In the genomic region with DNA sequence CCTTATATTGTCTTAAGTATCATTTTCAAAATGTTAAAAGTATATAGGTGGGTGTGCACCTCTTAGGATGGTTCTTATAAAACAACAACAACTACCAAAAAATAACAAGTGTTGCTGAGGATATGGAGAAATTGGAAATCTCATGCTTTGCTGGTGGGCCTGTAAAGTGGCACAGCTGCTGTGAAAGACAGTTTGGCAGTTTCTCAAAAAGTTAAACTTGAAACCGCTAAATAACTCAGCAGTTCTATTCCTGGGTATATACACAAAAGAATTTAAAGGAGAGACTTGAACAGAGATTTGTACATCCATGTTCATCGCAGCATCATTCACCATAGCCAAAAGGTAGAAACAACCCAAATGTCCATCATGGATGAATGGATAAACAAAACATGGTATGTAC, we compare ENCODE assay signal across 24 cellular contexts.
"Had no signal": no experiment of that assay in that cellular context is flagged by ENCODE, and none has a peak within 500 bp of the region (broad histone marks: within the 10 kb centered on the region; RNA-seq: fewer than 3 reads in every experiment).

No MANE protein-coding gene starts in this region.

- H3K36me3 Mint-ChIP-seq: memory B cell; natural killer cell treated with Interleukin-12 subunit alpha and Interleukin-12 subunit beta and Interleukin-15 and Interleukin-18, amount 100 ng/mL, for 72 hours had no signal

- DNase-seq: heart right ventricle; islet precursor cell; left ventricle myocardium inferior; naive thymus-derived CD4-positive, alpha-beta T cell; ovary; right lobe of liver; stimulated activated CD4-positive, alpha-beta T cell treated with anti-CD3 and anti-CD28 coated beads, Interleukin-12 subunit alpha, Interleukin-12 subunit beta, amount 100 ng/mL, for 4 hours; stimulated activated CD4-positive, alpha-beta T cell treated with anti-CD3 and anti-CD28 coated beads, Interleukin-15, amount 100 ng/mL, for 24 hours; stimulated activated CD4-positive, alpha-beta T cell treated with anti-CD3 and anti-CD28 coated beads, Interleukin-2, amount 100 ng/mL, for 24 hours; stimulated activated CD4-positive, alpha-beta T cell treated with anti-CD3 and anti-CD28 coated beads, Interleukin-4, amount 100 ng/mL, for 1 hour; stimulated activated naive B cell treated with anti-CD40 and anti-IgM and Interleukin-4, amounts not matched to agents 10 μg/mL and 1 μg/mL and 100 μg/mL, for 72 hours; stimulated activated naive CD8-positive, alpha-beta T cell treated with anti-CD3 and anti-CD28 coated beads, Interleukin-15, Interleukin-2, amounts not matched to agents 100 U/mL and 50 U/mL, for 24 hours; stomach; testis; thyroid gland; transverse colon; upper lobe of left lung had no signal

- H3K9me3 ChIP-seq: heart right ventricle, ovary, right atrium auricular region, right lobe of liver, stomach, testis, thyroid gland, transverse colon, upper lobe of left lung had no signal

- H3K79me2 ChIP-seq: hepatocyte had no signal

- H3K27me3 ChIP-seq: heart right ventricle, hepatocyte, ovary, right atrium auricular region, right lobe of liver, stomach, testis, thyroid gland, transverse colon, upper lobe of left lung had no signal

- H3K27me3 Mint-ChIP-seq: natural killer cell treated with Interleukin-12 subunit alpha and Interleukin-12 subunit beta and Interleukin-15 and Interleukin-18, amount 100 ng/mL, for 72 hours; progenitor cell of endocrine pancreas; stimulated activated naive B cell treated with anti-CD40 and anti-IgM and Interleukin-4, amounts not matched to agents 10 μg/mL and 1 μg/mL and 100 μg/mL, for 72 hours had no signal

- H3K9me3 Mint-ChIP-seq: memory B cell; naive thymus-derived CD4-positive, alpha-beta T cell; natural killer cell treated with Interleukin-12 subunit alpha and Interleukin-12 subunit beta and Interleukin-15 and Interleukin-18, amount 100 ng/mL, for 72 hours; stimulated activated naive B cell treated with anti-CD40 and anti-IgM and Interleukin-4, amounts not matched to agents 10 μg/mL and 1 μg/mL and 100 μg/mL, for 72 hours had no signal

- H3K4me1 ChIP-seq: left ventricle myocardium inferior, right atrium auricular region, right lobe of liver, stomach, testis, transverse colon, upper lobe of left lung had no signal

- H3K4me3 Mint-ChIP-seq: memory B cell; naive thymus-derived CD4-positive, alpha-beta T cell; natural killer cell treated with Interleukin-12 subunit alpha and Interleukin-12 subunit beta and Interleukin-15 and Interleukin-18, amount 100 ng/mL, for 72 hours; stimulated activated naive B cell treated with anti-CD40 and anti-IgM and Interleukin-4, amounts not matched to agents 10 μg/mL and 1 μg/mL and 100 μg/mL, for 72 hours had no signal

- H3K27ac ChIP-seq: heart right ventricle, hepatocyte, left ventricle myocardium inferior, ovary, right atrium auricular region, right lobe of liver, skin epidermis, stomach, testis, thyroid gland, transverse colon, upper lobe of left lung had no signal

- H2AFZ ChIP-seq: hepatocyte had no signal

- H3K4me2 ChIP-seq: hepatocyte had no signal

- H3K4me3 ChIP-seq: heart right ventricle, hepatocyte, left ventricle myocardium inferior, lung, ovary, right atrium auricular region, right lobe of liver, skin epidermis, stomach, testis, thyroid gland, transverse colon, upper lobe of left lung had no signal

- H3K36me3 ChIP-seq: heart right ventricle, left ventricle myocardium inferior, ovary, right atrium auricular region, right lobe of liver, stomach, thyroid gland, transverse colon, upper lobe of left lung had no signal

- H3K27ac Mint-ChIP-seq: memory B cell; naive thymus-derived CD4-positive, alpha-beta T cell; natural killer cell treated with Interleukin-12 subunit alpha and Interleukin-12 subunit beta and Interleukin-15 and Interleukin-18, amount 100 ng/mL, for 72 hours; progenitor cell of endocrine pancreas; stimulated activated naive B cell treated with anti-CD40 and anti-IgM and Interleukin-4, amounts not matched to agents 10 μg/mL and 1 μg/mL and 100 μg/mL, for 72 hours had no signal

- H3K4me1 Mint-ChIP-seq: memory B cell; naive thymus-derived CD4-positive, alpha-beta T cell; stimulated activated naive B cell treated with anti-CD40 and anti-IgM and Interleukin-4, amounts not matched to agents 10 μg/mL and 1 μg/mL and 100 μg/mL, for 72 hours had no signal
